1 cellular context compared by ENCODE assay signal in the genomic region with DNA sequence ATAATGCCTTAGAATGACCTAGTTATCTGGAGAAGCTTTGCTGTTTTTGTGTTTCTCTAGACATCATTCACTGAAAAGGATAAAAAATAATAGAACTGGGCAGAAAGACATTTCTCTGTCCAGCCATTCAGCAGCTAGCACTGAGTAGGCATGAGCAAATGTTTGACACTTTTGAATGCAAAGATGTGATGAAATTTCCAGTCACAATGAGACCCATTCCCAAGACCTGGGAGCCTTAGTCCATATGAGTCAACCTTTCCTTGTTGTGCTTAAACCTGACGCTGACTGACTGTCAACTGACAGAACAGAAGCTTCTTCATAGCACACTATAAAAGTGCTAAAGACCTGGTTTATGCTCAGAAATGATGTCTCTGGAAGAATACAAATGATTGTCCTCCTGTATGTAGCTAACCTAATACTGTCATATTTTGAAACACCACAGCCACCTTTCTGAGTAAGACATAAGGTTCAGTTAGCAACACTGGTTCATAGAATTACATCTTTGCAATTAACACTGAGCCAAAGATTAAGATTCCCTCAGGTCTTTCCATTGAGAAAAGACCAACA.
TF ChIP-seq lines count a peak whose summit lies in the region.

No MANE protein-coding gene starts in this region.

TF ChIP-seq in HepG2, 621 proteins besides CTCF, POLR2A, EP300 and RAD21 (continues in another document):
- TF ChIP-seq CEBPB (IDR thresholded peaks at IDR 0.05; ENCODE audit: borderline replicate concordance, low read depth, low read length) (peak; percentile 68; the same call in 1 of the 2 replicates), MZF1 (CRISPR knock-in tag; IDR thresholded peaks at IDR 0.05; ENCODE audit: borderline replicate concordance) (no peak), ZNF512 (CRISPR knock-in tag; IDR thresholded peaks at IDR 0.05) (no peak), ZNF563 (CRISPR knock-in tag; IDR thresholded peaks at IDR 0.05) (no peak), HMGA1 (CRISPR knock-in tag; conservative IDR thresholded peaks at IDR 0.05) (no peak), NR2C2 (CRISPR knock-in tag; IDR thresholded peaks at IDR 0.05; ENCODE audit: borderline replicate concordance) (0 out of 2 replicates have a peak, but pooled peaks have one; percentile 17), ZKSCAN8 (CRISPR knock-in tag; IDR thresholded peaks at IDR 0.05; ENCODE audit: borderline replicate concordance) (0 out of 2 replicates have a peak, but pooled peaks have one; percentile 44), ZSCAN21 (CRISPR knock-in tag; IDR thresholded peaks at IDR 0.05; ENCODE audit: borderline replicate concordance) (no peak), AGO1 (IDR thresholded peaks at IDR 0.05; ENCODE audit: low read depth, low read length, poor library complexity, severe bottlenecking) (no peak), BHLHE40 (IDR thresholded peaks at IDR 0.05; ENCODE audit: low read length) (no peak), ZNF431 (CRISPR knock-in tag; IDR thresholded peaks at IDR 0.05; ENCODE audit: borderline replicate concordance, low read depth) (no peak), SP4 (CRISPR knock-in tag; IDR thresholded peaks at IDR 0.05) (no peak), DR1 (CRISPR knock-in tag; IDR thresholded peaks at IDR 0.05) (no peak), ZBTB33 (CRISPR knock-in tag; IDR thresholded peaks at IDR 0.05) (no peak), MXI1 (IDR thresholded peaks at IDR 0.05; ENCODE audit: borderline replicate concordance, low read depth, low read length) (no peak), THYN1 (CRISPR knock-in tag; IDR thresholded peaks at IDR 0.05; ENCODE audit: borderline replicate concordance, low read depth) (no peak), ZNF12 (CRISPR knock-in tag; IDR thresholded peaks at IDR 0.05) (peak; percentile 98), CREBL2 (CRISPR knock-in tag; IDR thresholded peaks at IDR 0.05; ENCODE audit: borderline replicate concordance) (no peak), FOSL2 (CRISPR knock-in tag; IDR thresholded peaks at IDR 0.05) (peak; percentile 90), ZNF557 (CRISPR knock-in tag; IDR thresholded peaks at IDR 0.05) (no peak), CCDC6 (CRISPR knock-in tag; IDR thresholded peaks at IDR 0.05) (no peak), TEAD2 (CRISPR knock-in tag; IDR thresholded peaks at IDR 0.05) (no peak), MAFG (CRISPR knock-in tag; IDR thresholded peaks at IDR 0.05) (no peak), ZNF841 (CRISPR knock-in tag; IDR thresholded peaks at IDR 0.05; ENCODE audit: borderline replicate concordance) (no peak), FOXP1 (IDR thresholded peaks at IDR 0.05) (no peak), FOXP1 (CRISPR knock-in tag; IDR thresholded peaks at IDR 0.05) (peak; percentile 11; the same call in 1 of the 2 replicates), ZFP37 (CRISPR knock-in tag; IDR thresholded peaks at IDR 0.05; ENCODE audit: borderline replicate concordance) (no peak), SP2 (CRISPR knock-in tag; IDR thresholded peaks at IDR 0.05) (no peak), HMGXB3 (CRISPR knock-in tag; IDR thresholded peaks at IDR 0.05; ENCODE audit: borderline replicate concordance) (no peak), ZNF777 (CRISPR knock-in tag; IDR thresholded peaks at IDR 0.05) (no peak)
- TF ChIP-seq, protein P1, sequence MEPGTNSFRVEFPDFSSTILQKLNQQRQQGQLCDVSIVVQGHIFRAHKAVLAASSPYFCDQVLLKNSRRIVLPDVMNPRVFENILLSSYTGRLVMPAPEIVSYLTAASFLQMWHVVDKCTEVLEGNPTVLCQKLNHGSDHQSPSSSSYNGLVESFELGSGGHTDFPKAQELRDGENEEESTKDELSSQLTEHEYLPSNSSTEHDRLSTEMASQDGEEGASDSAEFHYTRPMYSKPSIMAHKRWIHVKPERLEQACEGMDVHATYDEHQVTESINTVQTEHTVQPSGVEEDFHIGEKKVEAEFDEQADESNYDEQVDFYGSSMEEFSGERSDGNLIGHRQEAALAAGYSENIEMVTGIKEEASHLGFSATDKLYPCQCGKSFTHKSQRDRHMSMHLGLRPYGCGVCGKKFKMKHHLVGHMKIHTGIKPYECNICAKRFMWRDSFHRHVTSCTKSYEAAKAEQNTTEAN (CRISPR knock-in tag; conservative IDR thresholded peaks at IDR 0.05) = no peak
- TF ChIP-seq, protein P2, sequence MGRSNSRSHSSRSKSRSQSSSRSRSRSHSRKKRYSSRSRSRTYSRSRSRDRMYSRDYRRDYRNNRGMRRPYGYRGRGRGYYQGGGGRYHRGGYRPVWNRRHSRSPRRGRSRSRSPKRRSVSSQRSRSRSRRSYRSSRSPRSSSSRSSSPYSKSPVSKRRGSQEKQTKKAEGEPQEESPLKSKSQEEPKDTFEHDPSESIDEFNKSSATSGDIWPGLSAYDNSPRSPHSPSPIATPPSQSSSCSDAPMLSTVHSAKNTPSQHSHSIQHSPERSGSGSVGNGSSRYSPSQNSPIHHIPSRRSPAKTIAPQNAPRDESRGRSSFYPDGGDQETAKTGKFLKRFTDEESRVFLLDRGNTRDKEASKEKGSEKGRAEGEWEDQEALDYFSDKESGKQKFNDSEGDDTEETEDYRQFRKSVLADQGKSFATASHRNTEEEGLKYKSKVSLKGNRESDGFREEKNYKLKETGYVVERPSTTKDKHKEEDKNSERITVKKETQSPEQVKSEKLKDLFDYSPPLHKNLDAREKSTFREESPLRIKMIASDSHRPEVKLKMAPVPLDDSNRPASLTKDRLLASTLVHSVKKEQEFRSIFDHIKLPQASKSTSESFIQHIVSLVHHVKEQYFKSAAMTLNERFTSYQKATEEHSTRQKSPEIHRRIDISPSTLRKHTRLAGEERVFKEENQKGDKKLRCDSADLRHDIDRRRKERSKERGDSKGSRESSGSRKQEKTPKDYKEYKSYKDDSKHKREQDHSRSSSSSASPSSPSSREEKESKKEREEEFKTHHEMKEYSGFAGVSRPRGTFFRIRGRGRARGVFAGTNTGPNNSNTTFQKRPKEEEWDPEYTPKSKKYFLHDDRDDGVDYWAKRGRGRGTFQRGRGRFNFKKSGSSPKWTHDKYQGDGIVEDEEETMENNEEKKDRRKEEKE (IDR thresholded peaks at IDR 0.05) = no peak
- TF ChIP-seq, protein P3, sequence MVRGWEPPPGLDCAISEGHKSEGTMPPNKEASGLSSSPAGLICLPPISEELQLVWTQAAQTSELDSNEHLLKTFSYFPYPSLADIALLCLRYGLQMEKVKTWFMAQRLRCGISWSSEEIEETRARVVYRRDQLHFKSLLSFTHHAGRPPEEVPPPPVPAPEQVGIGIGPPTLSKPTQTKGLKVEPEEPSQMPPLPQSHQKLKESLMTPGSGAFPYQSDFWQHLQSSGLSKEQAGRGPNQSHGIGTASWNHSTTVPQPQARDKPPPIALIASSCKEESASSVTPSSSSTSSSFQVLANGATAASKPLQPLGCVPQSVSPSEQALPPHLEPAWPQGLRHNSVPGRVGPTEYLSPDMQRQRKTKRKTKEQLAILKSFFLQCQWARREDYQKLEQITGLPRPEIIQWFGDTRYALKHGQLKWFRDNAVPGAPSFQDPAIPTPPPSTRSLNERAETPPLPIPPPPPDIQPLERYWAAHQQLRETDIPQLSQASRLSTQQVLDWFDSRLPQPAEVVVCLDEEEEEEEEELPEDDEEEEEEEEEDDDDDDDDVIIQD (CRISPR knock-in tag; IDR thresholded peaks at IDR 0.05; ENCODE audit: low read depth) = peak; percentile 35; the same call in 1 of the 2 replicates
- TF ChIP-seq, protein P4, sequence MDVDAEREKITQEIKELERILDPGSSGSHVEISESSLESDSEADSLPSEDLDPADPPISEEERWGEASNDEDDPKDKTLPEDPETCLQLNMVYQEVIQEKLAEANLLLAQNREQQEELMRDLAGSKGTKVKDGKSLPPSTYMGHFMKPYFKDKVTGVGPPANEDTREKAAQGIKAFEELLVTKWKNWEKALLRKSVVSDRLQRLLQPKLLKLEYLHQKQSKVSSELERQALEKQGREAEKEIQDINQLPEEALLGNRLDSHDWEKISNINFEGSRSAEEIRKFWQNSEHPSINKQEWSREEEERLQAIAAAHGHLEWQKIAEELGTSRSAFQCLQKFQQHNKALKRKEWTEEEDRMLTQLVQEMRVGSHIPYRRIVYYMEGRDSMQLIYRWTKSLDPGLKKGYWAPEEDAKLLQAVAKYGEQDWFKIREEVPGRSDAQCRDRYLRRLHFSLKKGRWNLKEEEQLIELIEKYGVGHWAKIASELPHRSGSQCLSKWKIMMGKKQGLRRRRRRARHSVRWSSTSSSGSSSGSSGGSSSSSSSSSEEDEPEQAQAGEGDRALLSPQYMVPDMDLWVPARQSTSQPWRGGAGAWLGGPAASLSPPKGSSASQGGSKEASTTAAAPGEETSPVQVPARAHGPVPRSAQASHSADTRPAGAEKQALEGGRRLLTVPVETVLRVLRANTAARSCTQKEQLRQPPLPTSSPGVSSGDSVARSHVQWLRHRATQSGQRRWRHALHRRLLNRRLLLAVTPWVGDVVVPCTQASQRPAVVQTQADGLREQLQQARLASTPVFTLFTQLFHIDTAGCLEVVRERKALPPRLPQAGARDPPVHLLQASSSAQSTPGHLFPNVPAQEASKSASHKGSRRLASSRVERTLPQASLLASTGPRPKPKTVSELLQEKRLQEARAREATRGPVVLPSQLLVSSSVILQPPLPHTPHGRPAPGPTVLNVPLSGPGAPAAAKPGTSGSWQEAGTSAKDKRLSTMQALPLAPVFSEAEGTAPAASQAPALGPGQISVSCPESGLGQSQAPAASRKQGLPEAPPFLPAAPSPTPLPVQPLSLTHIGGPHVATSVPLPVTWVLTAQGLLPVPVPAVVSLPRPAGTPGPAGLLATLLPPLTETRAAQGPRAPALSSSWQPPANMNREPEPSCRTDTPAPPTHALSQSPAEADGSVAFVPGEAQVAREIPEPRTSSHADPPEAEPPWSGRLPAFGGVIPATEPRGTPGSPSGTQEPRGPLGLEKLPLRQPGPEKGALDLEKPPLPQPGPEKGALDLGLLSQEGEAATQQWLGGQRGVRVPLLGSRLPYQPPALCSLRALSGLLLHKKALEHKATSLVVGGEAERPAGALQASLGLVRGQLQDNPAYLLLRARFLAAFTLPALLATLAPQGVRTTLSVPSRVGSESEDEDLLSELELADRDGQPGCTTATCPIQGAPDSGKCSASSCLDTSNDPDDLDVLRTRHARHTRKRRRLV (CRISPR knock-in tag; IDR thresholded peaks at IDR 0.05) = no peak
- TF ChIP-seq, protein P5, sequence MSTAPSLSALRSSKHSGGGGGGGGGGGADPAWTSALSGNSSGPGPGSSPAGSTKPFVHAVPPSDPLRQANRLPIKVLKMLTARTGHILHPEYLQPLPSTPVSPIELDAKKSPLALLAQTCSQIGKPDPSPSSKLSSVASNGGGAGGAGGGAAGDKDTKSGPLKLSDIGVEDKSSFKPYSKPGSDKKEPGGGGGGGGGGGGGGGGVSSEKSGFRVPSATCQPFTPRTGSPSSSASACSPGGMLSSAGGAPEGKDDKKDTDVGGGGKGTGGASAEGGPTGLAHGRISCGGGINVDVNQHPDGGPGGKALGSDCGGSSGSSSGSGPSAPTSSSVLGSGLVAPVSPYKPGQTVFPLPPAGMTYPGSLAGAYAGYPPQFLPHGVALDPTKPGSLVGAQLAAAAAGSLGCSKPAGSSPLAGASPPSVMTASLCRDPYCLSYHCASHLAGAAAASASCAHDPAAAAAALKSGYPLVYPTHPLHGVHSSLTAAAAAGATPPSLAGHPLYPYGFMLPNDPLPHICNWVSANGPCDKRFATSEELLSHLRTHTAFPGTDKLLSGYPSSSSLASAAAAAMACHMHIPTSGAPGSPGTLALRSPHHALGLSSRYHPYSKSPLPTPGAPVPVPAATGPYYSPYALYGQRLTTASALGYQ (CRISPR knock-in tag; IDR thresholded peaks at IDR 0.05) = no peak
